1 cellular context compared by ENCODE assay signal in the genomic region with DNA sequence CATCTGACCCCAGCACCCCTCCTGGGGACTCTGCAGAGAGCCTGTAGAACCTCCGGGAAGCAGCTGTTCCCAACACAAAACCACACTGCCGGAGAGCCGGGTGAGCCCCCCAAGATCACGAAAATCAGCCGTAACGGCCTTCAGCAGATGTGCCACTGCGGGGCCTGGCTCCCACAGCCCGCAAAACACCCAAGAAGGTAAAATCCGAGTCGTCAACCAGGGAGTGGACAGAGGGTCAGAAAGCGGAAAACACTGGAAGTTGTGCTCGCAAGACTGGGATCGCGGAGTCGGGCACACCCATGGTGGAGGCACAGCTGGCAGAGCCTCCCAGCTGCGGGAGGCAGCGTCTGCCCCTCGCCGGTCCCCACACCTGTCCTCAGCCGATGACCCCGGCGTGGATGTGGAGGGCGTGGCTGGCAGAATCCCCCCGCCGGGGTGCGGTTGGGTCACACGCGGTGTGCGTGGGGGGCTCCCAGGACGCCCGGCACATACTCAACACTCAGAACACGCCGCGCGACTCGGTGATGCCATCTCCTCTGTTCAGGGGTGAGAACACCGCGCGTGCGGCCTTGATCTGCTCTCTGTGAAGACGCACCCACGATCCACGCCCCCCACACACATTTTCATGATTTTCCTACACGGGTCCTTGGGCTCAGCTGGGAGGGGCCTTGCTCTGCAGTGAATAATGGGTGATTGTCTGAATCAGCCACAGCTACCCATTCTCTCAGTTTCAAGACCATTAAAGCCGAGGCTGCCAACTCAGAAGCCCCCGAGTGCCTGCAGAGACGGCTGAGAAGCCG.
TF ChIP-seq lines count a peak whose summit lies in the region.

No MANE protein-coding gene starts in this region.

TF ChIP-seq in H1, 55 proteins besides CTCF, POLR2A, EP300 and RAD21:
- TF ChIP-seq YY1 (IDR thresholded peaks at IDR 0.05; ENCODE audit: low read depth, low read length) (no peak), CHD2 (IDR thresholded peaks at IDR 0.05; ENCODE audit: low read length) (no peak), TCF12 (IDR thresholded peaks at IDR 0.05; ENCODE audit: low read depth, low read length) (no peak), FOSL1 (IDR thresholded peaks at IDR 0.05; ENCODE audit: insufficient read depth, low read depth, low read length) (no peak), RNF2 (IDR thresholded peaks at IDR 0.05; ENCODE audit: borderline replicate concordance, low read depth, low read length, missing control alignments, poor library complexity, severe bottlenecking) (no peak), TAF7 (optimal IDR thresholded peaks at IDR 0.05; ENCODE audit: borderline replicate concordance, low read depth, low read length) (no peak), JUND (IDR thresholded peaks at IDR 0.05; ENCODE audit: low read length) (no peak), SRF (IDR thresholded peaks at IDR 0.05; ENCODE audit: low read depth, low read length) (no peak), HDAC6 (IDR thresholded peaks at IDR 0.05; ENCODE audit: low read depth, low read length) (no peak), SIRT6 (IDR thresholded peaks at IDR 0.05; ENCODE audit: low read length) (no peak), CBX5 (IDR thresholded peaks at IDR 0.05; ENCODE audit: low read depth, low read length) (no peak)
